ENCODE assay signal across 8 cellular contexts in the genomic region with DNA sequence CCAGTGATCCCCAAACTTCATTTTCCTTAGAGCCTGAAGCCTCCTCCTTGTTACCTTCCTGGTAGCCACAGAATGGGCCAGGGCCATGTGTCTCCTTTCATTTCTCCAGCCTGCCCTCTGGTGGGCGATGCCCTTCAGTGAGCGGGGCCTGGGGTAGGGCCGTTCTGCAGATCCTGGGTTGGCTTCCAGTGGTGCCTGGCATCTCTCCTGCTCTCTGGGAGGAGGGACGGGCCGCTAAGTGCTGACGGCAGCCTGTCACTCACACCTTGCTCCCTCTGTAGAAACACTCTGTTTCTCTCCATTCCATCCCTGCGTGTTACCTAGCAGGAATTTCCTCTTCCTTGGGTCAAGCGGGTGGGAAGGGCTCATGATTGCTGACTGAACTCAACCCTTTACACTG.
DNase-seq lines count a peak whose midpoint lies in the region; ATAC-seq and TF ChIP-seq lines count a peak whose summit lies in the region.

No MANE protein-coding gene starts in this region.

- no peak overlapping the region for H3K4me3 Mint-ChIP-seq in activated T-cell treated with anti-CD3 and anti-CD28 coated beads, Interleukin-2, amount 50 U/mL, for 72 hours

- peak in 3 of 4 experiments; percentile 40 to 70 (median 62) for TF ChIP-seq CTCF in prostate gland (IDR thresholded peaks at IDR 0.05)

- H3K27ac ChIP-seq in BLaER1 (peak overlapping the region; percentile 75), prostate gland (peak overlapping the region in 1 of 2 donors; percentile 1)

- no peak overlapping the region for H3K27ac Mint-ChIP-seq in activated T-cell treated with anti-CD3 and anti-CD28 coated beads, Interleukin-2, amount 50 U/mL, for 72 hours

- peaks cover 21% of the 10 kb centered on the region for H3K9me3 ChIP-seq in BLaER1
- H3K9me3 ChIP-seq in prostate gland: no peaks in the 10 kb centered on the region

- H3K4me1 Mint-ChIP-seq in activated T-cell treated with anti-CD3 and anti-CD28 coated beads, Interleukin-2, amount 50 U/mL, for 72 hours (ENCODE audit: low read depth): no peaks in the 10 kb centered on the region

- intact Hi-C loops in cardiac septum (cut with DNase I): loop anchor here (5.0 to 10.0 kb wide), 4 partner anchors 123 to 490 kb away; no protein-coding TSS in a partner anchor
- intact Hi-C loops in prostate gland (cut with DNase I): loop anchor here (2.0 to 5.0 kb wide), 2 partner anchors 100 to 228 kb away; no protein-coding TSS in a partner anchor

- peak overlapping the region; percentile 54 for H3K9ac ChIP-seq in BLaER1

- TF ChIP-seq POLR2A in prostate gland (IDR thresholded peaks at IDR 0.05): no peak

- WGBS in prostate gland: 31% methylated on average over 8 of the region's 8 CpGs

- H3K36me3 Mint-ChIP-seq in activated T-cell treated with anti-CD3 and anti-CD28 coated beads, Interleukin-2, amount 50 U/mL, for 72 hours (ENCODE audit: insufficient read depth in 2 of 2): peaks cover 0 to 1% of the 10 kb centered on the region in 2 donors

- ATAC-seq in activated T-cell treated with anti-CD3 and anti-CD28 coated beads, Interleukin-2, amount 50 U/mL, for 72 hours (replicated peaks in 1 of 2): peak; percentile 57 to 64
- ATAC-seq in GM19467 (IDR thresholded peaks at IDR 0.05; ENCODE audit: unreplicated experiment) (no peak), HG02970 (IDR thresholded peaks at IDR 0.05; ENCODE audit: low FRiP score, unreplicated experiment) (no peak)

- H3K4me3 ChIP-seq in BLaER1 (no peak overlapping the region), prostate gland (no peak overlapping the region)

- H3K36me3 ChIP-seq in BLaER1 (no peaks in the 10 kb centered on the region), prostate gland (no peaks in the 10 kb centered on the region)

- H3K9me3 Mint-ChIP-seq in activated T-cell treated with anti-CD3 and anti-CD28 coated beads, Interleukin-2, amount 50 U/mL, for 72 hours: peaks cover 2% of the 10 kb centered on the region in 2 donors

- peaks cover 8% of the 10 kb centered on the region for H3K27me3 Mint-ChIP-seq in activated T-cell treated with anti-CD3 and anti-CD28 coated beads, Interleukin-2, amount 50 U/mL, for 72 hours (ENCODE audit: low read depth)

- DNase-seq in GM19238 (ENCODE audit: insufficient read length, low spot score) (peak; percentile 30), NCI-H226 (peak; percentile 76), cardiac septum (ENCODE audit: low spot score) (peak; percentile 93), prostate gland (ENCODE audit: low spot score) (peak; percentile 60)
- DNase-seq in activated T-cell treated with anti-CD3 and anti-CD28 coated beads, Interleukin-2, amount 50 U/mL, for 72 hours: peak; percentile 49 to 55

- peak overlapping the region; percentile 72 for H3K4me2 ChIP-seq in BLaER1

- peaks cover 74% of the 10 kb centered on the region for H3K4me1 ChIP-seq in BLaER1
- peaks cover 10% of the 10 kb centered on the region for H3K4me1 ChIP-seq in prostate gland (replicated peaks)

- H3K27me3 ChIP-seq in BLaER1 (no peaks in the 10 kb centered on the region), prostate gland (replicated peaks; ENCODE audit: insufficient read depth) (no peaks in the 10 kb centered on the region)

- H4K20me1 ChIP-seq in BLaER1: no peaks in the 10 kb centered on the region

Comparison
In these comparisons a context has a peak if more than half of its experiments do, and no peak if none do; other contexts are left out.
1. DNase-seq: peak in every context shown above with its lines; median percentile 93 in cardiac septum; 76 in NCI-H226; 60 in prostate gland; 52 in activated T-cell treated with anti-CD3 and anti-CD28 coated beads, Interleukin-2, amount 50 U/mL, for 72 hours; 30 in GM19238.
2. ATAC-seq: peak in activated T-cell treated with anti-CD3 and anti-CD28 coated beads, Interleukin-2, amount 50 U/mL, for 72 hours (2 of 2); none in GM19467 (single experiment) and HG02970 (single experiment).